ENCODE assay signal across 1 cellular context in genomic region chr3:39287216-39287858, GRCh38.
TF ChIP-seq lines count a peak whose summit lies in the region.

No MANE protein-coding gene starts in this region.

TF ChIP-seq in K562, 482 proteins besides CTCF, POLR2A, EP300 and RAD21 (continued from another document and continues in another):
- TF ChIP-seq DEAF1 (CRISPR knock-in tag; IDR thresholded peaks at IDR 0.05) (0 out of 2 replicates have a peak, but pooled peaks have one; percentile 22), ILK (tag; IDR thresholded peaks at IDR 0.05; ENCODE audit: borderline replicate concordance, low read depth) (no peak), TFE3 (CRISPR knock-in tag; IDR thresholded peaks at IDR 0.05) (no peak), ETV1 (tag; conservative IDR thresholded peaks at IDR 0.05; ENCODE audit: low read depth) (no peak; the same call in 1 of the 2 replicates), MAFF (IDR thresholded peaks at IDR 0.05; ENCODE audit: low read length) (peak; percentile 73; the same call in 1 of the 2 replicates), NR2F6 (CRISPR knock-in tag; IDR thresholded peaks at IDR 0.05) (no peak), ZZZ3 (IDR thresholded peaks at IDR 0.05) (no peak), THRB (CRISPR knock-in tag; conservative IDR thresholded peaks at IDR 0.05) (no peak), E2F8 (IDR thresholded peaks at IDR 0.05; ENCODE audit: low read depth, partially characterized antibody) (no peak), SMARCA4 (IDR thresholded peaks at IDR 0.05) (peak; percentile 38; the same call in 1 of the 2 replicates), ZNF592 (IDR thresholded peaks at IDR 0.05) (peak; percentile 78), USF2 (CRISPR knock-in tag; IDR thresholded peaks at IDR 0.05) (no peak), OTX1 (CRISPR knock-in tag; IDR thresholded peaks at IDR 0.05) (no peak), NCOA1 (IDR thresholded peaks at IDR 0.05; ENCODE audit: low read depth) (no peak), ZNF695 (CRISPR knock-in tag; IDR thresholded peaks at IDR 0.05) (no peak), XRCC4 (IDR thresholded peaks at IDR 0.05; ENCODE audit: extremely low read depth, insufficient read depth, insufficient read length) (no peak), FOXJ2 (tag; IDR thresholded peaks at IDR 0.05) (no peak), GATAD2B (IDR thresholded peaks at IDR 0.05; ENCODE audit: borderline replicate concordance) (no peak), MAZ (CRISPR knock-in tag; conservative IDR thresholded peaks at IDR 0.05 in 1 of 2, IDR thresholded peaks at IDR 0.05 in 1 of 2) (peak in 1 of 2 experiments; percentile 53; a peak in 1 of 4 replicates), PHF20 (IDR thresholded peaks at IDR 0.05; ENCODE audit: partially characterized antibody) (no peak), HINFP (tag; conservative IDR thresholded peaks at IDR 0.05; ENCODE audit: low read depth) (no peak), ZNF121 (CRISPR knock-in tag; conservative IDR thresholded peaks at IDR 0.05) (no peak), CEBPZ (IDR thresholded peaks at IDR 0.05; ENCODE audit: borderline replicate concordance, low read depth, low read length) (no peak), ASH1L (IDR thresholded peaks at IDR 0.05; ENCODE audit: borderline replicate concordance, low read depth, partially characterized antibody) (no peak), BACH1 (tag; IDR thresholded peaks at IDR 0.05) (peak; percentile 48), E2F3 (CRISPR knock-in tag; IDR thresholded peaks at IDR 0.05) (no peak), ZNF589 (CRISPR knock-in tag; IDR thresholded peaks at IDR 0.05; ENCODE audit: low read depth) (peak; percentile 90; the same call in 1 of the 2 replicates), CTBP1 (IDR thresholded peaks at IDR 0.05; ENCODE audit: borderline replicate concordance) (peak; percentile 56; the same call in 1 of the 2 replicates), GABPA (tag; conservative IDR thresholded peaks at IDR 0.05; ENCODE audit: low read depth) (0 out of 2 replicates have a peak, but pooled peaks have one; percentile 21), ZNF76 (CRISPR knock-in tag; IDR thresholded peaks at IDR 0.05; ENCODE audit: borderline replicate concordance) (no peak), HNRNPK (IDR thresholded peaks at IDR 0.05; ENCODE audit: low read depth, low read length, poor library complexity, severe bottlenecking) (no peak), MCM2 (IDR thresholded peaks at IDR 0.05; ENCODE audit: low read depth) (no peak), IRF1 (CRISPR knock-in tag; IDR thresholded peaks at IDR 0.05; ENCODE audit: borderline replicate concordance) (no peak), UBTF (IDR thresholded peaks at IDR 0.05; ENCODE audit: borderline replicate concordance in 1 of 2, low read depth in 2 of 2, low read length in 2 of 2) (no peak), TEAD1 (CRISPR knock-in tag; IDR thresholded peaks at IDR 0.05) (peak in 1 of 2 experiments; percentile 57; a peak in 1 of 4 replicates)
